ENCODE assay signal across 24 cellular contexts in genomic region chr2:199433204-199433832, GRCh38. TPM values are rescaled to one million over a fixed set of nuclear protein-coding genes. Genes with fewer than 3 reads are reported as not detected.
A peak's percentile ranks its signal among the peaks of the same experiment; 100 is the strongest.
DNase-seq lines count a peak whose midpoint lies in the region; ATAC-seq and TF ChIP-seq lines count a peak whose summit lies in the region.
"Had no signal": no experiment of that assay in that cellular context is flagged by ENCODE, and none has a peak within 500 bp of the region (broad histone marks: within the 10 kb centered on the region; RNA-seq: fewer than 3 reads in every experiment).

No MANE protein-coding gene starts in this region.

- H3K36me3 Mint-ChIP-seq in WTC11 (no peaks in the 10 kb centered on the region), neural crest cell (ENCODE audit: low read depth) (no peaks in the 10 kb centered on the region), immature natural killer cell (no peaks in the 10 kb centered on the region)

- ATAC-seq in WTC11 (peak; percentile 62), HG03342 (IDR thresholded peaks at IDR 0.05; ENCODE audit: unreplicated experiment) (no peak), GM19463 (IDR thresholded peaks at IDR 0.05; ENCODE audit: unreplicated experiment) (no peak)

- TF ChIP-seq CTCF in WTC11 (IDR thresholded peaks at IDR 0.05) (no peak), neural crest cell (conservative IDR thresholded peaks at IDR 0.05) (no peak)

- POLR2A ChIA-PET in WTC11 (lab: Charles Lee): no interaction called here

- DNase-seq in DMS53 treated with DMSO at 0.1 percent for 48 hours (lab: John Stamatoyannopoulos, UW; ENCODE audit: unreplicated experiment) (peak; percentile 54), WTC11 (ENCODE audit: low spot score) (no peak), neural crest cell (ENCODE audit: low read depth, low spot score) (no peak), immature natural killer cell (no peak)
- DNase-seq: activated CD4-positive, alpha-beta T cell treated with anti-CD3 and anti-CD28 coated beads, Interleukin-2, amount 50 U/mL, for 1 hour; activated naive CD4-positive, alpha-beta T cell treated with anti-CD3 and anti-CD28 coated beads for 36 hours; activated T-cell treated with anti-CD3 and anti-CD28 coated beads for 4 hours; aorta; cerebellar nuclear complex; DMS 273 treated with DMSO at 0.1 percent for 48 hours; effector CD8-positive, alpha-beta T cell; esophagus squamous epithelium; GM23248; head of caudate nucleus; NCI-H2029; RPMI8226; stimulated activated CD4-positive, alpha-beta T cell treated with anti-CD3 and anti-CD28 coated beads, Interleukin-4, amount 100 ng/mL, for 24 hours; uterus had no signal

- H3K4me3 ChIP-seq in HUES6 (ENCODE audit: low read depth, low read length): no peak overlapping the region
- H3K4me3 ChIP-seq: esophagus squamous epithelium, GM23248, lung, uterus had no signal

- H3K4me3 Mint-ChIP-seq in WTC11 (no peak overlapping the region), neural crest cell (no peak overlapping the region), immature natural killer cell (no peak overlapping the region)
- H3K4me3 Mint-ChIP-seq: activated naive CD4-positive, alpha-beta T cell treated with anti-CD3 and anti-CD28 coated beads for 36 hours; B cell had no signal

- no peaks in the 10 kb centered on the region for H3K9me3 ChIP-seq in HUES6 (ENCODE audit: control insufficient read depth, insufficient read depth, low read depth, low read length)
- H3K9me3 ChIP-seq: esophagus squamous epithelium, uterus had no signal

- CTCF ChIA-PET in WTC11 (lab: Charles Lee): interaction anchor here (1.2 kb wide), 1 partner anchor 38 kb away, joined by 4 read pairs; no protein-coding TSS in a partner anchor

- H3K27ac Mint-ChIP-seq in WTC11: peak overlapping the region; percentile 51
- H3K27ac Mint-ChIP-seq in neural crest cell (ENCODE audit: unreplicated experiment): peak overlapping the region; percentile 14
- no peak overlapping the region for H3K27ac Mint-ChIP-seq in immature natural killer cell
- H3K27ac Mint-ChIP-seq: activated naive CD4-positive, alpha-beta T cell treated with anti-CD3 and anti-CD28 coated beads for 36 hours; B cell had no signal

- H3K4me1 ChIP-seq in HUES6 (ENCODE audit: control insufficient read depth, insufficient read depth, low read length): peaks cover 40% of the 10 kb centered on the region
- H3K4me1 ChIP-seq: esophagus squamous epithelium, parathyroid adenoma, uterus had no signal

- H3K4me1 Mint-ChIP-seq in WTC11 (peaks cover 60% of the 10 kb centered on the region), neural crest cell (peaks cover 23% of the 10 kb centered on the region), immature natural killer cell (no peaks in the 10 kb centered on the region)
- H3K4me1 Mint-ChIP-seq: B cell had no signal

- H3K27me3 Mint-ChIP-seq in WTC11 (ENCODE audit: low read depth) (no peaks in the 10 kb centered on the region), neural crest cell (ENCODE audit: low read depth) (no peaks in the 10 kb centered on the region), immature natural killer cell (ENCODE audit: low read depth in 3 of 3) (peaks cover 0 to 2% (median 0%) of the 10 kb centered on the region in 3 donors)

- no peak overlapping the region for H3K9ac ChIP-seq in HUES6 (ENCODE audit: low read length)
- H3K9ac ChIP-seq: GM23248, parathyroid adenoma had no signal

- H3K27ac ChIP-seq in HUES6 (ENCODE audit: low read depth, low read length): peak overlapping the region; percentile 16; the same call in 1 of the 2 replicates
- H3K27ac ChIP-seq: esophagus squamous epithelium, GM23248, parathyroid adenoma, uterus had no signal

- no peaks in the 10 kb centered on the region for H3K9me3 Mint-ChIP-seq in WTC11
- no peaks in the 10 kb centered on the region for H3K9me3 Mint-ChIP-seq in neural crest cell
- peaks cover 0 to 7% (median 0%) of the 10 kb centered on the region in 6 donors for H3K9me3 Mint-ChIP-seq in immature natural killer cell
- H3K9me3 Mint-ChIP-seq: activated naive CD4-positive, alpha-beta T cell treated with anti-CD3 and anti-CD28 coated beads for 36 hours had no signal

- H3K36me3 ChIP-seq in HUES6 (ENCODE audit: control insufficient read depth, insufficient read depth, low read length): no peaks in the 10 kb centered on the region
- H3K36me3 ChIP-seq: esophagus squamous epithelium, uterus had no signal

- no peaks in the 10 kb centered on the region for H3K27me3 ChIP-seq in HUES6 (ENCODE audit: control insufficient read depth, insufficient read depth, low read length)
- H3K27me3 ChIP-seq: esophagus squamous epithelium, uterus had no signal

TF ChIP-seq in WTC11, 78 proteins besides CTCF, POLR2A, EP300 and RAD21:
- TF ChIP-seq SOX15 (CRISPR knock-in tag; IDR thresholded peaks at IDR 0.05): no peak
- TF ChIP-seq, protein P1, sequence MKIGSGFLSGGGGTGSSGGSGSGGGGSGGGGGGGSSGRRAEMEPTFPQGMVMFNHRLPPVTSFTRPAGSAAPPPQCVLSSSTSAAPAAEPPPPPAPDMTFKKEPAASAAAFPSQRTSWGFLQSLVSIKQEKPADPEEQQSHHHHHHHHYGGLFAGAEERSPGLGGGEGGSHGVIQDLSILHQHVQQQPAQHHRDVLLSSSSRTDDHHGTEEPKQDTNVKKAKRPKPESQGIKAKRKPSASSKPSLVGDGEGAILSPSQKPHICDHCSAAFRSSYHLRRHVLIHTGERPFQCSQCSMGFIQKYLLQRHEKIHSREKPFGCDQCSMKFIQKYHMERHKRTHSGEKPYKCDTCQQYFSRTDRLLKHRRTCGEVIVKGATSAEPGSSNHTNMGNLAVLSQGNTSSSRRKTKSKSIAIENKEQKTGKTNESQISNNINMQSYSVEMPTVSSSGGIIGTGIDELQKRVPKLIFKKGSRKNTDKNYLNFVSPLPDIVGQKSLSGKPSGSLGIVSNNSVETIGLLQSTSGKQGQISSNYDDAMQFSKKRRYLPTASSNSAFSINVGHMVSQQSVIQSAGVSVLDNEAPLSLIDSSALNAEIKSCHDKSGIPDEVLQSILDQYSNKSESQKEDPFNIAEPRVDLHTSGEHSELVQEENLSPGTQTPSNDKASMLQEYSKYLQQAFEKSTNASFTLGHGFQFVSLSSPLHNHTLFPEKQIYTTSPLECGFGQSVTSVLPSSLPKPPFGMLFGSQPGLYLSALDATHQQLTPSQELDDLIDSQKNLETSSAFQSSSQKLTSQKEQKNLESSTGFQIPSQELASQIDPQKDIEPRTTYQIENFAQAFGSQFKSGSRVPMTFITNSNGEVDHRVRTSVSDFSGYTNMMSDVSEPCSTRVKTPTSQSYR (CRISPR knock-in tag; IDR thresholded peaks at IDR 0.05): no peak
- TF ChIP-seq, protein P2, sequence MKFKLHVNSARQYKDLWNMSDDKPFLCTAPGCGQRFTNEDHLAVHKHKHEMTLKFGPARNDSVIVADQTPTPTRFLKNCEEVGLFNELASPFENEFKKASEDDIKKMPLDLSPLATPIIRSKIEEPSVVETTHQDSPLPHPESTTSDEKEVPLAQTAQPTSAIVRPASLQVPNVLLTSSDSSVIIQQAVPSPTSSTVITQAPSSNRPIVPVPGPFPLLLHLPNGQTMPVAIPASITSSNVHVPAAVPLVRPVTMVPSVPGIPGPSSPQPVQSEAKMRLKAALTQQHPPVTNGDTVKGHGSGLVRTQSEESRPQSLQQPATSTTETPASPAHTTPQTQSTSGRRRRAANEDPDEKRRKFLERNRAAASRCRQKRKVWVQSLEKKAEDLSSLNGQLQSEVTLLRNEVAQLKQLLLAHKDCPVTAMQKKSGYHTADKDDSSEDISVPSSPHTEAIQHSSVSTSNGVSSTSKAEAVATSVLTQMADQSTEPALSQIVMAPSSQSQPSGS (CRISPR knock-in tag; IDR thresholded peaks at IDR 0.05; ENCODE audit: borderline replicate concordance, low read depth): no peak
- TF ChIP-seq, protein P3, sequence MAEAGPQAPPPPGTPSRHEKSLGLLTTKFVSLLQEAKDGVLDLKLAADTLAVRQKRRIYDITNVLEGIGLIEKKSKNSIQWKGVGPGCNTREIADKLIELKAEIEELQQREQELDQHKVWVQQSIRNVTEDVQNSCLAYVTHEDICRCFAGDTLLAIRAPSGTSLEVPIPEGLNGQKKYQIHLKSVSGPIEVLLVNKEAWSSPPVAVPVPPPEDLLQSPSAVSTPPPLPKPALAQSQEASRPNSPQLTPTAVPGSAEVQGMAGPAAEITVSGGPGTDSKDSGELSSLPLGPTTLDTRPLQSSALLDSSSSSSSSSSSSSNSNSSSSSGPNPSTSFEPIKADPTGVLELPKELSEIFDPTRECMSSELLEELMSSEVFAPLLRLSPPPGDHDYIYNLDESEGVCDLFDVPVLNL (CRISPR knock-in tag; IDR thresholded peaks at IDR 0.05; ENCODE audit: borderline replicate concordance, low read depth): no peak
- no peak for TF ChIP-seq OVOL2 (CRISPR knock-in tag; IDR thresholded peaks at IDR 0.05; ENCODE audit: borderline replicate concordance)
- no peak for TF ChIP-seq SMAD3 (CRISPR knock-in tag; IDR thresholded peaks at IDR 0.05; ENCODE audit: borderline replicate concordance)
- no peak for TF ChIP-seq TCF7 (CRISPR knock-in tag; IDR thresholded peaks at IDR 0.05; ENCODE audit: low read depth)
- TF ChIP-seq GRHL2 (CRISPR knock-in tag; IDR thresholded peaks at IDR 0.05; ENCODE audit: insufficient replicate concordance, severe bottlenecking): no peak
- TF ChIP-seq FOXK1 (CRISPR knock-in tag; IDR thresholded peaks at IDR 0.05): no peak

RNA-seq across cellular contexts. Expression of gene SATB2, which starts 24.4 kb away (rescaled TPM):
- total RNA-seq in WTC11 (2021) (14.9 to 22.1 TPM (median 16.6 TPM) in 3 replicates), neural crest cell (9.2 and 10.1 TPM in 2 replicates)
- under 1 TPM in 1 of 3 donors, not detected in 2; 0.07 TPM for polyA plus RNA-seq in immature natural killer cell

Comparison
In these comparisons a context has a peak if more than half of its experiments do, and no peak if none do; other contexts are left out.
1. H3K27ac Mint-ChIP-seq: peak in WTC11 (single experiment) and neural crest cell (single experiment); none in immature natural killer cell (0 of 6).